In genomic region chr15:74398183-74398582, GRCh38 we compare ENCODE assay signal across 1 cellular context.
TF ChIP-seq lines count a peak whose summit lies in the region.

No MANE protein-coding gene starts in this region.

TF ChIP-seq in WTC11, 78 proteins besides CTCF, POLR2A, EP300 and RAD21 (continued from another document):
- no peak for TF ChIP-seq AFF4 (CRISPR knock-in tag; IDR thresholded peaks at IDR 0.05; ENCODE audit: borderline replicate concordance)
